8 cellular contexts compared by ENCODE assay signal in genomic region chr4:52037730-52038108, GRCh38. TPM values are rescaled to one million over a fixed set of nuclear protein-coding genes. Genes with fewer than 3 reads are reported as not detected.
A peak's percentile ranks its signal among the peaks of the same experiment; 100 is the strongest.
DNase-seq lines count a peak whose midpoint lies in the region; ATAC-seq and TF ChIP-seq lines count a peak whose summit lies in the region.

No MANE protein-coding gene starts in this region.

- TF ChIP-seq CTCF in AG04449 (IDR thresholded peaks at IDR 0.05; ENCODE audit: insufficient read depth, low read length, missing control alignments) (no peak), body of pancreas (IDR thresholded peaks at IDR 0.05) (no peak)

- H3K27me3 ChIP-seq in body of pancreas: no peaks in the 10 kb centered on the region
- H3K27me3 ChIP-seq in skeletal muscle tissue (ENCODE audit: control insufficient read depth in 3 of 3, insufficient read depth in 3 of 3, low read length in 3 of 3): peaks cover 0 to 3% (median 0%) of the 10 kb centered on the region in 3 donors

- CTCF ChIA-PET in AG04449 (lab: Yijun Ruan, JAX): interaction anchor here (2.9 kb wide), 1 partner anchor 12 kb away, joined by 15 read pairs; no protein-coding TSS in a partner anchor

- H3K36me3 ChIP-seq in body of pancreas (replicated peaks in 1 of 2; ENCODE audit: insufficient read depth in 1 of 2, low read depth in 2 of 2) (no peaks in the 10 kb centered on the region), skeletal muscle tissue (ENCODE audit: control insufficient read depth in 3 of 3, insufficient read depth in 3 of 3, low read length in 3 of 3) (peaks cover 0 to 5% (median 0%) of the 10 kb centered on the region in 3 donors)

- H3K4me3 ChIP-seq in AG04449 (ENCODE audit: low read depth, low read length) (peak overlapping the region; percentile 75), body of pancreas (peak overlapping the region in 1 of 2 donors; percentile 49), skeletal muscle tissue (ENCODE audit: low read length in 3 of 3) (peak overlapping the region; percentile 78 to 85 (median 84))

- TF ChIP-seq POLR2A in body of pancreas (IDR thresholded peaks at IDR 0.05): no peak

- peaks cover 0 to 1% (median 0%) of the 10 kb centered on the region in 6 donors for H3K9me3 Mint-ChIP-seq in immature natural killer cell

- H3K4me1 Mint-ChIP-seq in immature natural killer cell: peaks cover 14 to 28% of the 10 kb centered on the region in 2 donors

- H3K4me1 ChIP-seq in body of pancreas (peaks cover 7% of the 10 kb centered on the region), skeletal muscle tissue (ENCODE audit: control insufficient read depth in 3 of 3, insufficient read depth in 3 of 3, low read length in 3 of 3) (peaks cover 16 to 36% (median 23%) of the 10 kb centered on the region in 3 donors)

- peak overlapping the region; percentile 76 to 85 (median 84) for H3K9ac ChIP-seq in skeletal muscle tissue (ENCODE audit: low read depth in 1 of 3, low read length in 3 of 3)

- no peak for DNase-seq in AG04449 (ENCODE audit: low read depth, low spot score)
- peak; percentile 12 for DNase-seq in NCI-H2227 treated with DMSO at 0.1 percent for 48 hours (lab: John Stamatoyannopoulos, UW)
- DNase-seq in body of pancreas: peak in 2 of 4 donors; percentile 14 to 21
- peak in 1 of 3 donors; percentile 2 for DNase-seq in immature natural killer cell
- no peak for DNase-seq in GDM1 (lab: John Stamatoyannopoulos, UW)

- H3K4me3 Mint-ChIP-seq in immature natural killer cell: peak overlapping the region; percentile 72 to 88 (median 80)

- no peaks in the 10 kb centered on the region for H3K36me3 Mint-ChIP-seq in immature natural killer cell

- H3K27ac Mint-ChIP-seq in immature natural killer cell: peak overlapping the region in 1 of 6 donors; percentile 82

- POLR2A ChIA-PET in AG04449 (lab: Yijun Ruan, JAX): interaction anchor here (1.1 to 1.2 kb wide), 2 partner anchors 9 to 14 kb away, joined by 4 to 5 read pairs; no protein-coding TSS in a partner anchor

- H3K27ac ChIP-seq in body of pancreas (peak overlapping the region in 1 of 4 donors; percentile 47), skeletal muscle tissue (ENCODE audit: low read depth, low read length) (peak overlapping the region; percentile 68)

- peak; percentile 67 for ATAC-seq in GM18502 (IDR thresholded peaks at IDR 0.05; ENCODE audit: poor library complexity, unreplicated experiment)
- peak; percentile 58 for ATAC-seq in HG02885 (IDR thresholded peaks at IDR 0.05; ENCODE audit: poor library complexity, unreplicated experiment)
- peak; percentile 63 for ATAC-seq in body of pancreas

- intact Hi-C loops in body of pancreas (cut with DNase I): no loop called here

- H3K9me3 ChIP-seq in body of pancreas: no peaks in the 10 kb centered on the region
- no peaks in the 10 kb centered on the region for H3K9me3 ChIP-seq in skeletal muscle tissue (ENCODE audit: control insufficient read depth in 3 of 3, low read length in 3 of 3)

- H3K27me3 Mint-ChIP-seq in immature natural killer cell (ENCODE audit: low read depth in 3 of 3): peaks cover 4 to 10% (median 5%) of the 10 kb centered on the region in 3 donors

- whole genome bisulfite sequencing in body of pancreas, 2 donors: 1 to 2% methylated on average over 12 to 14 of the region's 27 CpGs

RNA-seq across cellular contexts. Expression of gene SGCB, which starts 0.4 kb away (rescaled TPM):
- total RNA-seq in body of pancreas (1 to 10 TPM; 5.3 to 9.3 TPM), skeletal muscle tissue (75.7 TPM)
- polyA plus RNA-seq in immature natural killer cell: 1 to 10 TPM in 1 of 3 donors, under 1 TPM in 2; 0.31 to 1.4 (median 0.48) TPM

RNA-seq across cellular contexts. Expression of gene SPATA18, which starts 13.4 kb away (rescaled TPM):
- total RNA-seq in body of pancreas (1 to 10 TPM; 4.0 to 8.0 TPM), skeletal muscle tissue (0.52 TPM)
- not detected for polyA plus RNA-seq in immature natural killer cell

RNA-seq across cellular contexts. Expression of gene LRRC66, which starts 17.6 kb away (rescaled TPM):
- total RNA-seq in body of pancreas (under 1 TPM; 0.33 to 0.78 TPM), skeletal muscle tissue (1.0 TPM)
- polyA plus RNA-seq in immature natural killer cell: not detected
